13 cellular contexts compared by ENCODE assay signal in genomic region chr3:156388469-156389150, GRCh38.
DNase-seq lines count a peak whose midpoint lies in the region; ATAC-seq lines count a peak whose summit lies in the region.
"Had no signal": no experiment of that assay in that cellular context is flagged by ENCODE, and none has a peak within 500 bp of the region (broad histone marks: within the 10 kb centered on the region; RNA-seq: fewer than 3 reads in every experiment).

No MANE protein-coding gene starts in this region.

- ATAC-seq in HG03521 (IDR thresholded peaks at IDR 0.05; ENCODE audit: unreplicated experiment) (peak; percentile 59), GM19467 (IDR thresholded peaks at IDR 0.05; ENCODE audit: unreplicated experiment) (no peak)
- ATAC-seq: naive thymus-derived CD4-positive, alpha-beta T cell had no signal

- DNase-seq in NCI-H82 (lab: John Stamatoyannopoulos, UW) (peak; percentile 55), NCI-H82 treated with DMSO at 0.1 percent for 48 hours (lab: John Stamatoyannopoulos, UW; ENCODE audit: unreplicated experiment) (no peak), epidermal melanocyte (ENCODE audit: insufficient read length, low spot score) (peak; percentile 59), smooth muscle cell of the brain vasculature (ENCODE audit: low read depth, low spot score) (peak; percentile 17), MV-4-11 (lab: John Stamatoyannopoulos, UW) (no peak), middle frontal gyrus (ENCODE audit: extremely low spot score, low spot score) (no peak)
- DNase-seq: activated CD4-positive, alpha-beta T cell treated with anti-CD3 and anti-CD28 coated beads for 1 hour; activated naive CD8-positive, alpha-beta T cell treated with anti-CD3 and anti-CD28 coated beads, Interleukin-2, amount 10 ng/mL, durations not matched to agents 7 days and 5 days; naive thymus-derived CD4-positive, alpha-beta T cell; stimulated activated CD4-positive, alpha-beta T cell treated with anti-CD3 and anti-CD28 coated beads, Interleukin-2, amount 100 ng/mL, for 48 hours; upper lobe of left lung had no signal

Comparison
In these comparisons a context has a peak if more than half of its experiments do, and no peak if none do; other contexts are left out.
1. DNase-seq: peak in NCI-H82 (single experiment), epidermal melanocyte (single experiment) and smooth muscle cell of the brain vasculature (single experiment); none in NCI-H82 treated with DMSO at 0.1 percent for 48 hours (single experiment), MV-4-11 (single experiment) and middle frontal gyrus (single experiment).